In genomic region chr16:82523786-82524185, GRCh38 we compare ENCODE assay signal across 25 cellular contexts.
DNase-seq lines count a peak whose midpoint lies in the region; ATAC-seq and TF ChIP-seq lines count a peak whose summit lies in the region.
"Had no signal": no experiment of that assay in that cellular context is flagged by ENCODE, and none has a peak within 500 bp of the region (broad histone marks: within the 10 kb centered on the region; RNA-seq: fewer than 3 reads in every experiment).

No MANE protein-coding gene starts in this region.

- no peak overlapping the region for H3K4me3 ChIP-seq in stomach
- H3K4me3 ChIP-seq: BLaER1 treated with 17β-estradiol and CSF1 and Interleukin-3, amounts not matched to agents 10 nM and 100 nM; HAP-1; MG63; SK-N-MC had no signal

- no peak for TF ChIP-seq CTCF in activated CD8-positive, alpha-beta T cell treated with anti-CD3 and anti-CD28 coated beads for 36 hours (IDR thresholded peaks at IDR 0.05)
- no peak for TF ChIP-seq CTCF in stomach (IDR thresholded peaks at IDR 0.05)

- no peaks in the 10 kb centered on the region for H3K36me3 Mint-ChIP-seq in activated CD8-positive, alpha-beta T cell treated with anti-CD3 and anti-CD28 coated beads for 36 hours (ENCODE audit: low read depth)

- no peaks in the 10 kb centered on the region for H3K4me1 ChIP-seq in stomach
- H3K4me1 ChIP-seq: BLaER1 treated with 17β-estradiol and CSF1 and Interleukin-3, amounts not matched to agents 10 nM and 100 nM; HAP-1 had no signal

- H3K9me3 Mint-ChIP-seq in activated CD8-positive, alpha-beta T cell treated with anti-CD3 and anti-CD28 coated beads for 36 hours: no peaks in the 10 kb centered on the region

- no peak for ATAC-seq in activated CD8-positive, alpha-beta T cell treated with anti-CD3 and anti-CD28 coated beads for 36 hours
- ATAC-seq in HG02759 (IDR thresholded peaks at IDR 0.05; ENCODE audit: unreplicated experiment) (no peak), HG03571 (IDR thresholded peaks at IDR 0.05; ENCODE audit: unreplicated experiment) (no peak)

- no peaks in the 10 kb centered on the region for H3K27me3 Mint-ChIP-seq in activated CD8-positive, alpha-beta T cell treated with anti-CD3 and anti-CD28 coated beads for 36 hours
- H3K27me3 Mint-ChIP-seq: CD4-positive, alpha-beta T cell had no signal

- H3K27me3 ChIP-seq in stomach: no peaks in the 10 kb centered on the region
- H3K27me3 ChIP-seq: BLaER1 treated with 17β-estradiol and CSF1 and Interleukin-3, amounts not matched to agents 10 nM and 100 nM; MG63 had no signal

- POLR2A ChIA-PET in activated CD8-positive, alpha-beta T cell treated with anti-CD3 and anti-CD28 coated beads for 36 hours (lab: Charles Lee): no interaction called here

- no peak overlapping the region for H3K27ac Mint-ChIP-seq in activated CD8-positive, alpha-beta T cell treated with anti-CD3 and anti-CD28 coated beads for 36 hours
- H3K27ac Mint-ChIP-seq: CD4-positive, alpha-beta T cell; HFFc6 had no signal

- H3K4me1 Mint-ChIP-seq in activated CD8-positive, alpha-beta T cell treated with anti-CD3 and anti-CD28 coated beads for 36 hours (ENCODE audit: low read depth): no peaks in the 10 kb centered on the region

- peaks cover 0 to 6% (median 6%) of the 10 kb centered on the region in 4 donors for H3K9me3 ChIP-seq in stomach
- H3K9me3 ChIP-seq: HAP-1, MG63 had no signal

- no peak overlapping the region for H3K4me3 Mint-ChIP-seq in activated CD8-positive, alpha-beta T cell treated with anti-CD3 and anti-CD28 coated beads for 36 hours
- H3K4me3 Mint-ChIP-seq: CD4-positive, alpha-beta T cell; HFFc6 had no signal

- no peak for TF ChIP-seq POLR2A in stomach (IDR thresholded peaks at IDR 0.05)

- H3K27ac ChIP-seq in stomach: no peak overlapping the region
- H3K27ac ChIP-seq: BLaER1 treated with 17β-estradiol and CSF1 and Interleukin-3, amounts not matched to agents 10 nM and 100 nM; SK-N-MC had no signal

- CTCF ChIA-PET in activated CD8-positive, alpha-beta T cell treated with anti-CD3 and anti-CD28 coated beads for 36 hours (lab: Charles Lee): no interaction called here

- 22 to 68% (median 45%) methylated on average over 1 of the region's 1 CpG for WGBS in stomach, 5 donors

- no peaks in the 10 kb centered on the region for H3K36me3 ChIP-seq in stomach
- H3K36me3 ChIP-seq: BLaER1 treated with 17β-estradiol and CSF1 and Interleukin-3, amounts not matched to agents 10 nM and 100 nM; HAP-1; MG63 had no signal

- intact Hi-C loops in activated CD8-positive, alpha-beta T cell treated with anti-CD3 and anti-CD28 coated beads for 36 hours (cut with micrococcal nuclease): no loop called here
- intact Hi-C loops in stomach (cut with DNase I; ENCODE audit: low total_unique reads): no loop called here

- peak; percentile 3 for DNase-seq in HK-2 (ENCODE audit: unreplicated experiment)
- DNase-seq in astrocyte of the hippocampus (ENCODE audit: low read depth, low spot score): peak; percentile 42
- DNase-seq in glomerular visceral epithelial cell (ENCODE audit: extremely low spot score): peak; percentile 17
- peak; percentile 60 for DNase-seq in renal cortical epithelial cell (ENCODE audit: low read depth)
- DNase-seq in activated CD8-positive, alpha-beta T cell treated with anti-CD3 and anti-CD28 coated beads for 36 hours: no peak
- DNase-seq in stomach: no peak
- DNase-seq: AML-193; CD4-positive, alpha-beta T cell; DMS53; GOT3; HFFc6; KBM-7; MG63; NCI-H1105 treated with DMSO at 0.1 percent for 48 hours; NCI-H146; NCI-H1930; NCI-H2107; NCI-H446 treated with DMSO at 0.1 percent for 48 hours; NCI-H526 treated with DMSO at 0.1 percent for 48 hours; SIG-M5 had no signal

- no peak for TF ChIP-seq EP300 in stomach (IDR thresholded peaks at IDR 0.05)

Comparison
In these comparisons a context has a peak if more than half of its experiments do, and no peak if none do; other contexts are left out.
1. DNase-seq: peak in HK-2 (single experiment), astrocyte of the hippocampus (single experiment), glomerular visceral epithelial cell (single experiment) and renal cortical epithelial cell (single experiment); none in activated CD8-positive, alpha-beta T cell treated with anti-CD3 and anti-CD28 coated beads for 36 hours (single experiment) and stomach (single experiment).